ENCODE assay signal across 8 cellular contexts in the genomic region with DNA sequence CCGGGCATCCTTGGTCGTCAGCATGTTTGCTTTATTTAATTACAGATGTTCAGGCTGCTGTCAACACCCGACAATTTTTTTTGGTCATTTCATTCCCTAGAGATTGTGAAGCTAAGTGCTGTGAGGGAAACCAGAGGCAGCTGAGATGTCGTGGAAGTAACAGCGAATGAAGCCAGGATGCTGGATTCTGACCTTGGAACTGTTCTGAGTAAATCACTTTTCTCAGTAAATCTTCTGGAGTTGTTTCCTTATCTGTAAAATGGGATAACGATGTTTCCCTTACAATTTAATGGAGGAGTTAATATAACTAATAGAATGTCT. TPM values are rescaled to one million over a fixed set of nuclear protein-coding genes. Genes with fewer than 3 reads are reported as not detected.
DNase-seq lines count a peak whose midpoint lies in the region; TF ChIP-seq lines count a peak whose summit lies in the region.

No MANE protein-coding gene starts in this region.

- POLR2A ChIA-PET in BJ (lab: Charles Lee): interaction anchor here (0.6 kb wide), 1 partner anchor 884 kb away, joined by 3 read pairs; no protein-coding TSS in a partner anchor

- peak overlapping the region; percentile 95 for H3K4me3 ChIP-seq in BJ (ENCODE audit: low read depth, low read length)
- H3K4me3 ChIP-seq in GM23248: peak overlapping the region; percentile 83
- H3K4me3 ChIP-seq in iPS-18c (ENCODE audit: insufficient read depth, low read depth, low read length): peak overlapping the region; percentile 89; the same call in 1 of the 2 replicates
- peak overlapping the region; percentile 80 for H3K4me3 ChIP-seq in thymus (ENCODE audit: low read length)

- H3K27ac ChIP-seq in GM23248: no peak overlapping the region
- peak overlapping the region; percentile 76; the same call in 1 of the 2 replicates for H3K27ac ChIP-seq in VCaP
- H3K27ac ChIP-seq in thymus (ENCODE audit: low read depth): no peak overlapping the region

- no peak for DNase-seq in BJ (ENCODE audit: low read depth)
- no peak for DNase-seq in GM23248
- DNase-seq in amniotic stem cell (lab: John Stamatoyannopoulos, UW): no peak
- DNase-seq in activated CD8-positive, alpha-beta memory T cell treated with anti-CD3 and anti-CD28 coated beads, Interleukin-2, amount 50 U/mL, for 48 hours: no peak
- DNase-seq in stimulated activated CD4-positive, alpha-beta T cell treated with anti-CD3 and anti-CD28 coated beads, Interleukin-4, amount 100 ng/mL, for 1 hour: no peak

- TF ChIP-seq CTCF in BJ (IDR thresholded peaks at IDR 0.05; ENCODE audit: insufficient read depth, low read depth, low read length) (no peak), VCaP (conservative IDR thresholded peaks at IDR 0.05) (no peak)

- no peaks in the 10 kb centered on the region; the same call in 1 of the 2 replicates for H3F3A ChIP-seq in GM23248 (ENCODE audit: insufficient read depth)

- H4K20me1 ChIP-seq in GM23248 (ENCODE audit: insufficient read depth): no peaks in the 10 kb centered on the region

- WGBS in GM23248 (ENCODE audit: low coverage in 1 of 2, low lambda C conversion rate in 2 of 2, missing lambda C conversion rate in 2 of 2), 2 experiments: 3% methylated on average over 6 of the region's 6 CpGs
- WGBS in thymus: 17% methylated on average over 6 of the region's 6 CpGs

- H3K9me3 ChIP-seq in GM23248 (ENCODE audit: low read depth) (no peaks in the 10 kb centered on the region), iPS-18c (ENCODE audit: control insufficient read depth, insufficient read depth, low read length) (peaks cover 2% of the 10 kb centered on the region), thymus (ENCODE audit: control insufficient read depth) (no peaks in the 10 kb centered on the region)

- H3K4me2 ChIP-seq in GM23248 (ENCODE audit: unreplicated experiment): peak overlapping the region; percentile 61

- H3K27me3 ChIP-seq in BJ (ENCODE audit: control insufficient read depth, insufficient read depth, low read length) (no peaks in the 10 kb centered on the region), GM23248 (replicated peaks; ENCODE audit: insufficient read depth) (no peaks in the 10 kb centered on the region), thymus (ENCODE audit: control insufficient read depth, insufficient read depth) (no peaks in the 10 kb centered on the region)

- H3K36me3 ChIP-seq in BJ (ENCODE audit: control insufficient read depth, insufficient read depth, low read length) (no peaks in the 10 kb centered on the region; the same call in 1 of the 2 replicates), GM23248 (ENCODE audit: low read depth) (no peaks in the 10 kb centered on the region), thymus (ENCODE audit: control insufficient read depth, insufficient read depth) (no peaks in the 10 kb centered on the region)

- peak overlapping the region; percentile 91 for H3K9ac ChIP-seq in GM23248

- in situ Hi-C loops in GM23248 (cut with MboI): no loop called here

- no peaks in the 10 kb centered on the region for H3K9me2 ChIP-seq in GM23248 (ENCODE audit: insufficient read depth)

- peak overlapping the region; percentile 91 for H2AFZ ChIP-seq in GM23248

- peaks cover 42% of the 10 kb centered on the region for H3K79me2 ChIP-seq in GM23248 (ENCODE audit: insufficient read depth)

- H3K4me1 ChIP-seq in GM23248 (ENCODE audit: insufficient read depth) (peaks cover 5% of the 10 kb centered on the region), thymus (ENCODE audit: control insufficient read depth, insufficient read depth, low read length) (peaks cover 5% of the 10 kb centered on the region)

- CTCF ChIA-PET in BJ (lab: Yijun Ruan, JAX): interaction anchor here (1.0 to 1.3 kb wide), 3 partner anchors 9 to 20 kb away, joined by 4 to 5 read pairs (median 5); no protein-coding TSS in a partner anchor

RNA-seq across cellular contexts. Expression of a gene that starts 0.4 kb away (rescaled TPM):
- polyA plus RNA-seq in BJ (2011; rRNA removed): 84.0 and 111 TPM in 2 replicates
- 80.1 and 82.1 TPM in 2 replicates for polyA minus RNA-seq in BJ (2011; rRNA and poly(A)+ RNA removed)
- 47.6 and 57.7 TPM in 2 replicates for total RNA-seq in GM23248 (2014; rRNA removed; shearing (Covaris generic))
- polyA plus RNA-seq in GM23248 (2016; fragmentation: Nextera tagmentation; extraction: Ambion mirVana): 35.2 and 43.1 TPM in 2 replicates
- polyA plus RNA-seq in thymus: 11.2 TPM
